20 cellular contexts compared by ENCODE assay signal in genomic region chr2:156818221-156818620, GRCh38.
"Had no signal": no experiment of that assay in that cellular context is flagged by ENCODE, and none has a peak within 500 bp of the region (broad histone marks: within the 10 kb centered on the region; RNA-seq: fewer than 3 reads in every experiment).

No MANE protein-coding gene starts in this region.

- H3K27ac ChIP-seq: epithelial cell of prostate, esophagus squamous epithelium, left lung, lower lobe of right lung, upper lobe of left lung, vagina, WERI-Rb-1 had no signal

- H3K27me3 ChIP-seq: esophagus squamous epithelium, heart right ventricle, left lung, upper lobe of left lung, vagina had no signal

- H3K9me3 ChIP-seq: esophagus squamous epithelium, heart right ventricle, left lung, lower lobe of right lung, upper lobe of left lung, vagina had no signal

- H3K4me3 ChIP-seq: esophagus squamous epithelium, heart right ventricle, left lung, lower lobe of right lung, upper lobe of left lung, vagina had no signal

- H3K36me3 ChIP-seq: esophagus squamous epithelium, heart right ventricle, left lung, lower lobe of right lung, upper lobe of left lung, vagina, WERI-Rb-1 had no signal

- H3K4me1 ChIP-seq: left lung, lower lobe of right lung, vagina had no signal

- DNase-seq: activated CD4-positive, alpha-beta T cell treated with anti-CD3 and anti-CD28 coated beads, Interleukin-2, amount 10 ng/mL, durations not matched to agents 7 days and 5 days; activated CD4-positive, CD25-positive, alpha-beta regulatory T cell treated with anti-CD3 and anti-CD28 coated beads, Interleukin-2, amount 50 U/mL, for 72 hours; activated effector memory CD4-positive, alpha-beta T cell treated with Interleukin-2 at 50 U/mL for 16 hours; activated naive CD4-positive, alpha-beta T cell treated with Interleukin-2 at 50 U/mL for 16 hours; activated T-cell treated with anti-CD3 and anti-CD28 coated beads for 4 hours; activated T-cell treated with anti-CD3 and anti-CD28 coated beads, Interleukin-2, amount 50 U/mL, for 72 hours; anterior cingulate cortex; esophagus squamous epithelium; foreskin melanocyte; heart right ventricle; lower lobe of right lung; stimulated activated CD4-positive, alpha-beta T cell treated with anti-CD3 and anti-CD28 coated beads, Interleukin-12 subunit alpha, Interleukin-12 subunit beta, amount 100 ng/mL, for 4 hours; stimulated activated CD4-positive, alpha-beta T cell treated with anti-CD3 and anti-CD28 coated beads, Interleukin-4, amount 100 ng/mL, for 1 hour; substantia nigra; T-helper 9 cell; upper lobe of left lung; WERI-Rb-1 had no signal
